14 cellular contexts compared by ENCODE assay signal in genomic region chr4:98778206-98778605, GRCh38.
DNase-seq lines count a peak whose midpoint lies in the region; TF ChIP-seq lines count a peak whose summit lies in the region.
"Had no signal": no experiment of that assay in that cellular context is flagged by ENCODE, and none has a peak within 500 bp of the region (broad histone marks: within the 10 kb centered on the region; RNA-seq: fewer than 3 reads in every experiment).

No MANE protein-coding gene starts in this region.

- CTCF ChIA-PET in MCF 10A (lab: Yijun Ruan, JAX): interaction anchor here (0.9 kb wide), 1 partner anchor 278 kb away, joined by 3 read pairs; no protein-coding TSS in a partner anchor

- 69 to 80% (median 73%) methylated on average over 4 of the region's 4 CpGs for whole genome bisulfite sequencing in ovary, 3 donors

- TF ChIP-seq EP300 in ovary (IDR thresholded peaks at IDR 0.05): no peak

- H3K36me3 Mint-ChIP-seq in MCF 10A (ENCODE audit: insufficient read depth, unreplicated experiment): no peaks in the 10 kb centered on the region
- H3K36me3 Mint-ChIP-seq: activated CD8-positive, alpha-beta memory T cell treated with anti-CD3 and anti-CD28 coated beads, Interleukin-2, amount 10 ng/mL, durations not matched to agents 7 days and 5 days had no signal

- no peaks in the 10 kb centered on the region for H3K9me3 Mint-ChIP-seq in MCF 10A (ENCODE audit: unreplicated experiment)

- intact Hi-C loops in MCF 10A (cut with micrococcal nuclease): no loop called here
- intact Hi-C loops in breast epithelium (cut with DNase I; ENCODE audit: low total_unique reads): no loop called here
- intact Hi-C loops in ovary (cut with DNase I): no loop called here

- TF ChIP-seq CTCF in MCF 10A (IDR thresholded peaks at IDR 0.05; ENCODE audit: unreplicated experiment): no peak
- no peak for TF ChIP-seq CTCF in breast epithelium (IDR thresholded peaks at IDR 0.05)
- TF ChIP-seq CTCF in foreskin fibroblast (IDR thresholded peaks at IDR 0.05; ENCODE audit: low read depth, low read length): no peak
- no peak for TF ChIP-seq CTCF in GM13976 (IDR thresholded peaks at IDR 0.05; ENCODE audit: borderline replicate concordance, control extremely low read depth, extremely low read depth, insufficient read depth, missing control alignments)
- TF ChIP-seq CTCF in ovary (IDR thresholded peaks at IDR 0.05): no peak

- no TSS peak for BruUV-seq in MCF 10A (replicated peaks; lab: Mats Ljungman, UMichigan)

- H3K4me1 Mint-ChIP-seq in MCF 10A (ENCODE audit: insufficient read depth, unreplicated experiment): peaks cover 16% of the 10 kb centered on the region
- H3K4me1 Mint-ChIP-seq: activated CD8-positive, alpha-beta memory T cell treated with anti-CD3 and anti-CD28 coated beads, Interleukin-2, amount 10 ng/mL, durations not matched to agents 7 days and 5 days had no signal

- H3K9me3 ChIP-seq in breast epithelium (no peaks in the 10 kb centered on the region), ovary (no peaks in the 10 kb centered on the region)
- H3K9me3 ChIP-seq: gastroesophageal sphincter, upper lobe of left lung had no signal

- H3K27ac Mint-ChIP-seq in MCF 10A (ENCODE audit: low read depth, unreplicated experiment): no peak overlapping the region
- H3K27ac Mint-ChIP-seq: activated CD8-positive, alpha-beta memory T cell treated with anti-CD3 and anti-CD28 coated beads, Interleukin-2, amount 10 ng/mL, durations not matched to agents 7 days and 5 days had no signal

- H3K27ac ChIP-seq in breast epithelium: no peak overlapping the region
- no peak overlapping the region for H3K27ac ChIP-seq in ovary
- H3K27ac ChIP-seq: gastroesophageal sphincter, upper lobe of left lung had no signal

- TF ChIP-seq POLR2A in breast epithelium (IDR thresholded peaks at IDR 0.05) (no peak), ovary (IDR thresholded peaks at IDR 0.05) (no peak)

- H3K4me3 ChIP-seq in breast epithelium: no peak overlapping the region
- H3K4me3 ChIP-seq in foreskin fibroblast (ENCODE audit: low read depth in 1 of 2, low read length in 2 of 2): no peak overlapping the region
- H3K4me3 ChIP-seq in ovary: no peak overlapping the region
- H3K4me3 ChIP-seq: gastroesophageal sphincter, lung, upper lobe of left lung had no signal

- H3K27me3 Mint-ChIP-seq in MCF 10A (ENCODE audit: insufficient read depth, unreplicated experiment): no peaks in the 10 kb centered on the region
- H3K27me3 Mint-ChIP-seq: activated CD8-positive, alpha-beta memory T cell treated with anti-CD3 and anti-CD28 coated beads, Interleukin-2, amount 10 ng/mL, durations not matched to agents 7 days and 5 days had no signal

- no peaks in the 10 kb centered on the region for H3K36me3 ChIP-seq in breast epithelium
- no peaks in the 10 kb centered on the region for H3K36me3 ChIP-seq in ovary
- H3K36me3 ChIP-seq: gastroesophageal sphincter, upper lobe of left lung had no signal

- no peaks in the 10 kb centered on the region for H3K27me3 ChIP-seq in breast epithelium
- H3K27me3 ChIP-seq in ovary: no peaks in the 10 kb centered on the region
- H3K27me3 ChIP-seq: gastroesophageal sphincter, upper lobe of left lung had no signal

- DNase-seq in MCF 10A (ENCODE audit: unreplicated experiment) (peak; percentile 94), breast epithelium (ENCODE audit: low spot score in 2 of 2) (no peak), amniotic stem cell (lab: John Stamatoyannopoulos, UW) (peak; percentile 20), foreskin fibroblast (peak; percentile 73 to 83), GM13976 (ENCODE audit: low spot score) (no peak), ovary (no peak), NCI-H2171 (lab: John Stamatoyannopoulos, UW) (no peak)
- no peak for DNase-seq in stimulated activated CD4-positive, alpha-beta T cell treated with anti-CD3 and anti-CD28 coated beads, Interleukin-4, amount 100 ng/mL, for 4 hours
- DNase-seq: activated CD8-positive, alpha-beta memory T cell treated with anti-CD3 and anti-CD28 coated beads, Interleukin-2, amount 10 ng/mL, durations not matched to agents 7 days and 5 days; GDM1; NCI-H1092 treated with DMSO at 0.1 percent for 48 hours; upper lobe of left lung had no signal

- in situ Hi-C loops in GM13976 (cut with MboI; ENCODE audit: low sequenced_read_pairs, unreplicated experiment): no loop called here

- POLR2A ChIA-PET in MCF 10A (lab: Yijun Ruan, JAX): interaction anchor here (0.6 to 2.1 kb wide), 4 partner anchors 16 to 321 kb away, joined by 3 to 8 read pairs (median 4); no protein-coding TSS in a partner anchor

- H3K4me1 ChIP-seq in breast epithelium (no peaks in the 10 kb centered on the region), ovary (ENCODE audit: insufficient read depth) (peaks cover 5% of the 10 kb centered on the region)
- H3K4me1 ChIP-seq: gastroesophageal sphincter, upper lobe of left lung had no signal

- H3K4me3 Mint-ChIP-seq in MCF 10A (ENCODE audit: unreplicated experiment): no peak overlapping the region
- H3K4me3 Mint-ChIP-seq: activated CD8-positive, alpha-beta memory T cell treated with anti-CD3 and anti-CD28 coated beads, Interleukin-2, amount 10 ng/mL, durations not matched to agents 7 days and 5 days had no signal

Comparison
In these comparisons a context has a peak if more than half of its experiments do, and no peak if none do; other contexts are left out.
1. DNase-seq: peak in MCF 10A (single experiment), amniotic stem cell (single experiment) and foreskin fibroblast (2 of 2); none in breast epithelium (0 of 2), GM13976 (single experiment), stimulated activated CD4-positive, alpha-beta T cell treated with anti-CD3 and anti-CD28 coated beads, Interleukin-4, amount 100 ng/mL, for 4 hours (0 of 2), ovary (0 of 5) and NCI-H2171 (single experiment).